ENCODE assay signal across 13 cellular contexts in genomic region chr19:48554385-48555091, GRCh38. TPM values are rescaled to one million over a fixed set of nuclear protein-coding genes. Genes with fewer than 3 reads are reported as not detected.
DNase-seq lines count a peak whose midpoint lies in the region; TF ChIP-seq lines count a peak whose summit lies in the region.
"Had no signal": no experiment of that assay in that cellular context is flagged by ENCODE, and none has a peak within 500 bp of the region (broad histone marks: within the 10 kb centered on the region; RNA-seq: fewer than 3 reads in every experiment).

No MANE protein-coding gene starts in this region.

- no peak overlapping the region for H3T11ph ChIP-seq in H9 (ENCODE audit: low read length)

- H3K18ac ChIP-seq in H9 (ENCODE audit: insufficient read length, low read depth, low read length): peak overlapping the region; percentile 38

- H2AK5ac ChIP-seq in H9 (ENCODE audit: insufficient read length, low read length): no peak overlapping the region

- no peaks in the 10 kb centered on the region for H3K79me1 ChIP-seq in H9 (ENCODE audit: insufficient read depth, low read depth, low read length, poor library complexity, severe bottlenecking)

- H3K4me1 Mint-ChIP-seq in H9: peaks cover 19 to 29% of the 10 kb centered on the region in 2 experiments
- H3K4me1 Mint-ChIP-seq: activated naive CD8-positive, alpha-beta T cell treated with anti-CD3 and anti-CD28 coated beads, Interleukin-2, amount 50 U/mL, for 24 hours; CD8-positive, alpha-beta memory T cell had no signal

- H3K27me3 ChIP-seq in H9 (ENCODE audit: insufficient read depth, low read length): no peaks in the 10 kb centered on the region
- no peaks in the 10 kb centered on the region for H3K27me3 ChIP-seq in hepatocyte
- no peaks in the 10 kb centered on the region for H3K27me3 ChIP-seq in parathyroid adenoma (ENCODE audit: control insufficient read depth, insufficient read depth, low read length)

- H3K36me3 Mint-ChIP-seq in H9 (ENCODE audit: insufficient read depth in 1 of 3, low read depth in 3 of 3): no peaks in the 10 kb centered on the region
- H3K36me3 Mint-ChIP-seq: CD8-positive, alpha-beta memory T cell had no signal

- H2AFZ ChIP-seq in H9 (ENCODE audit: low read length) (no peak overlapping the region), hepatocyte (no peak overlapping the region), parathyroid adenoma (peak overlapping the region; percentile 54)

- H3K9me3 ChIP-seq in H9 (ENCODE audit: control insufficient read depth, low read depth, low read length) (no peaks in the 10 kb centered on the region), hepatocyte (ENCODE audit: low read depth) (no peaks in the 10 kb centered on the region), parathyroid adenoma (ENCODE audit: control insufficient read depth, low read length) (no peaks in the 10 kb centered on the region)

- H3K4ac ChIP-seq in H9 (ENCODE audit: low read depth, low read length): no peak overlapping the region

- no peak overlapping the region for H3K23ac ChIP-seq in H9 (ENCODE audit: insufficient read length, low read depth, low read length)

- H2BK120ac ChIP-seq in H9 (ENCODE audit: low read depth, low read length, poor library complexity, severe bottlenecking): no peak overlapping the region

- H3K27me3 Mint-ChIP-seq in H9 (ENCODE audit: low read depth): peaks cover 1% of the 10 kb centered on the region

- WGBS in H9 (ENCODE audit: extremely low coverage, insufficient read length, low lambda C conversion rate): no CpG with 5 or more reads among the region's 16 CpGs
- 63% methylated on average over 13 of the region's 16 CpGs for WGBS in hepatocyte (ENCODE audit: low lambda C conversion rate, missing lambda C conversion rate)

- DNase-seq in H9 (peak; percentile 91), NCI-H226 (peak; percentile 74), hepatocyte (ENCODE audit: low spot score) (peak; percentile 87), GF-D8 (lab: John Stamatoyannopoulos, UW) (no peak)
- no peak for DNase-seq in stimulated activated naive CD4-positive, alpha-beta T cell treated with Interleukin-2 at 50 U/mL for 16 hours (lab: John Stamatoyannopoulos, UW)
- DNase-seq in stimulated activated CD8-positive, alpha-beta memory T cell treated with anti-CD3 and anti-CD28 coated beads, Interleukin-4, amount 100 ng/mL, for 48 hours: no peak
- DNase-seq: activated naive CD8-positive, alpha-beta T cell treated with anti-CD3 and anti-CD28 coated beads, Interleukin-2, amount 50 U/mL, for 24 hours; NCI-H2029 treated with DMSO at 0.1 percent for 48 hours had no signal

- H4K8ac ChIP-seq in H9 (replicated peaks; ENCODE audit: insufficient read length, low read depth, low read length): no peak overlapping the region

- H3K9ac ChIP-seq in H9 (ENCODE audit: extremely low read depth, insufficient read length, low read length) (no peak overlapping the region), parathyroid adenoma (no peak overlapping the region)

- H3K4me3 Mint-ChIP-seq in H9: peak overlapping the region in 1 of 2 experiments; percentile 64; a peak in 2 of 5 replicates
- H3K4me3 Mint-ChIP-seq: activated naive CD8-positive, alpha-beta T cell treated with anti-CD3 and anti-CD28 coated beads, Interleukin-2, amount 50 U/mL, for 24 hours; CD8-positive, alpha-beta memory T cell; stimulated activated naive CD8-positive, alpha-beta T cell treated with anti-CD3 and anti-CD28 coated beads, Interleukin-15, Interleukin-2, amounts not matched to agents 100 ng/mL and 50 ng/mL, for 24 hours had no signal

- H3K36me3 ChIP-seq in hepatocyte (replicated peaks; ENCODE audit: insufficient read depth, low read depth): no peaks in the 10 kb centered on the region
- H3K36me3 ChIP-seq in parathyroid adenoma (ENCODE audit: control insufficient read depth, insufficient read depth, low read length): no peaks in the 10 kb centered on the region

- H3K79me2 ChIP-seq in H9 (ENCODE audit: insufficient read depth, low read length): no peaks in the 10 kb centered on the region
- no peaks in the 10 kb centered on the region for H3K79me2 ChIP-seq in hepatocyte
- H3K79me2 ChIP-seq in parathyroid adenoma: peaks cover 3% of the 10 kb centered on the region

- H3K27ac Mint-ChIP-seq in H9: peak overlapping the region; percentile 88 to 97 (median 88); a peak in 6 of 7 replicates
- H3K27ac Mint-ChIP-seq: activated naive CD8-positive, alpha-beta T cell treated with anti-CD3 and anti-CD28 coated beads, Interleukin-2, amount 50 U/mL, for 24 hours; stimulated activated naive CD8-positive, alpha-beta T cell treated with anti-CD3 and anti-CD28 coated beads, Interleukin-15, Interleukin-2, amounts not matched to agents 100 ng/mL and 50 ng/mL, for 24 hours had no signal

- peaks cover 0 to 6% of the 10 kb centered on the region in 2 experiments; a peak in 2 of 5 replicates for H3K9me3 Mint-ChIP-seq in H9
- H3K9me3 Mint-ChIP-seq: activated naive CD8-positive, alpha-beta T cell treated with anti-CD3 and anti-CD28 coated beads, Interleukin-2, amount 50 U/mL, for 24 hours; CD8-positive, alpha-beta memory T cell; stimulated activated naive CD8-positive, alpha-beta T cell treated with anti-CD3 and anti-CD28 coated beads, Interleukin-15, Interleukin-2, amounts not matched to agents 100 ng/mL and 50 ng/mL, for 24 hours had no signal

- H4K20me1 ChIP-seq in H9 (ENCODE audit: control insufficient read depth, insufficient read depth, insufficient read length) (no peaks in the 10 kb centered on the region), hepatocyte (ENCODE audit: insufficient read depth, poor library complexity, severe bottlenecking) (no peaks in the 10 kb centered on the region)

- H2BK5ac ChIP-seq in H9 (ENCODE audit: insufficient read length, low read length): no peak overlapping the region

- H3K23me2 ChIP-seq in H9 (ENCODE audit: insufficient read length, low read depth, low read length, poor library complexity, severe bottlenecking): no peaks in the 10 kb centered on the region

- no peak for TF ChIP-seq CTCF in H9 (conservative IDR thresholded peaks at IDR 0.05)
- TF ChIP-seq CTCF in hepatocyte (IDR thresholded peaks at IDR 0.05; ENCODE audit: poor library complexity): no peak
- TF ChIP-seq CTCF in parathyroid adenoma (IDR thresholded peaks at IDR 0.05): no peak

- H3K4me3 ChIP-seq in hepatocyte (no peak overlapping the region), parathyroid adenoma (ENCODE audit: low read depth, low read length) (no peak overlapping the region)

- H3K4me2 ChIP-seq in H9 (ENCODE audit: insufficient read depth, insufficient read length, low read length) (peak overlapping the region; percentile 11), hepatocyte (peak overlapping the region; percentile 67), parathyroid adenoma (ENCODE audit: low read length) (peak overlapping the region; percentile 67)

- H4K91ac ChIP-seq in H9 (ENCODE audit: insufficient read length, low read depth, low read length): no peak overlapping the region

- H3K56ac ChIP-seq in H9 (ENCODE audit: insufficient read length, low read depth, low read length): no peak overlapping the region

- H3K4me1 ChIP-seq in H9 (ENCODE audit: insufficient read depth, low read length) (peaks cover 2% of the 10 kb centered on the region; the same call in 1 of the 2 replicates), hepatocyte (ENCODE audit: insufficient read depth) (peaks cover 18% of the 10 kb centered on the region), parathyroid adenoma (peaks cover 22% of the 10 kb centered on the region)

- no peak overlapping the region for H3K27ac ChIP-seq in H9 (ENCODE audit: insufficient read length, low read depth, low read length)
- H3K27ac ChIP-seq in hepatocyte: peak overlapping the region; percentile 87
- H3K27ac ChIP-seq in parathyroid adenoma: peak overlapping the region; percentile 89

- peak overlapping the region; percentile 57 for H4K5ac ChIP-seq in H9 (ENCODE audit: insufficient read length, low read depth, low read length)

- H3K14ac ChIP-seq in H9 (ENCODE audit: insufficient read depth, low read length): 0 out of 2 replicates have a peak overlapping the region, but pooled peaks have one; percentile 52

- H2BK12ac ChIP-seq in H9 (ENCODE audit: insufficient read length, low read depth, low read length): no peak overlapping the region

- H2BK20ac ChIP-seq in H9 (ENCODE audit: low read depth, low read length, poor library complexity, severe bottlenecking): no peak overlapping the region

- H3K9me2 ChIP-seq in hepatocyte (replicated peaks; ENCODE audit: insufficient read depth): no peaks in the 10 kb centered on the region

- H2BK15ac ChIP-seq in H9 (ENCODE audit: low read depth, low read length): no peak overlapping the region

RNA-seq across cellular contexts. Expression of gene SULT2B1, which starts 2.6 kb away (rescaled TPM):
- total RNA-seq in H9 (2021): 1.3 and 1.7 TPM in 2 replicates
- total RNA-seq in hepatocyte: not detected in 2 replicates
- 0.43 and 0.79 TPM in 2 replicates for polyA plus RNA-seq in hepatocyte
- total RNA-seq: CD8-positive, alpha-beta memory T cell; lung microvascular endothelial cell had no signal
- polyA plus RNA-seq: CD8-positive, alpha-beta memory T cell had no signal

RNA-seq across cellular contexts. Expression of gene LMTK3, which starts 42.9 kb away (rescaled TPM):
- total RNA-seq in H9 (2021) (14.4 and 15.2 TPM in 2 replicates), hepatocyte (2.1 and 3.7 TPM in 2 replicates)
- 1.3 and 2.1 TPM in 2 replicates for polyA plus RNA-seq in hepatocyte
- total RNA-seq: lung microvascular endothelial cell had no signal
- polyA plus RNA-seq: CD8-positive, alpha-beta memory T cell had no signal

RNA-seq across cellular contexts. Expression of gene SPACA4, which starts 52.0 kb away (rescaled TPM):
- total RNA-seq in H9 (2021) (not detected in 2 replicates), hepatocyte (not detected in 2 replicates)
- polyA plus RNA-seq in hepatocyte: 0.30 TPM in 1 of 2 replicates, not detected in the other
- total RNA-seq: CD8-positive, alpha-beta memory T cell; lung microvascular endothelial cell; posterior vena cava had no signal
- polyA plus RNA-seq: CD8-positive, alpha-beta memory T cell had no signal

Comparison
In these comparisons a context has a peak if more than half of its experiments do, and no peak if none do; other contexts are left out.
1. DNase-seq: peak in H9 (single experiment), NCI-H226 (single experiment) and hepatocyte (single experiment); none in GF-D8 (single experiment), stimulated activated naive CD4-positive, alpha-beta T cell treated with Interleukin-2 at 50 U/mL for 16 hours (single experiment) and stimulated activated CD8-positive, alpha-beta memory T cell treated with anti-CD3 and anti-CD28 coated beads, Interleukin-4, amount 100 ng/mL, for 48 hours (single experiment).
2. H3K4me2 ChIP-seq: peak in every context shown above with its lines; median percentile 67 in hepatocyte; 67 in parathyroid adenoma; 11 in H9.